8 cellular contexts compared by ENCODE assay signal in the genomic region with DNA sequence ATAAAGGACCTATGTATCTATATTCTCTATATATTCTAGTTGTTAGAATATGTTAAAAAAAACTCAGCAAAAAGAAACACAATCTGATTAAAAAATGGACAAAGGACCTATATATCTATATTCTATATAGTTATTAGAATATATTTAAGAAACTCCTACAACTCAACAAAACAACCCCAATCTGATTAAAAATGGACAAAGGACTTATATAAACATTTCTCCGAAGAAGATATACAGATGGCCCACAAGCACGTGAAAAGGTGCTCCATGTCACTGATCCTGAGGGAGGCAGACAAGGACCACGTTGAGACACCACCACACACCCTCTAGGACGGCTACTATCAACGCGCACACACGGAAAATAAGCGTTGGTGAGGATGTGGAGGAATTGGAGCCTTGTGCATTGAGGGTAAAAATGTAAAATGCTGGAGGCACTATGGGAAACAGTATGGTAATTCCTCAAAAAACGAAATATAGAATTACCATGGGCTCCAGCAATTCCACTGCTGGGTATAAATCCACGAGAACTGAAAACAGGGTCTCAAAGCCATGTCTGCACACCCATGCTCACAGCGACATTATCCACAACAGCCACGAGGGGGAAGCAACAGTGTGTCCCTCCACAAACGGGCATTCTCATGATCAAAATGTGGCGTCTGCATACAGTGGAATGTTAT. TPM values are rescaled to one million over a fixed set of nuclear protein-coding genes. Genes with fewer than 3 reads are reported as not detected.
A peak's percentile ranks its signal among the peaks of the same experiment; 100 is the strongest.
DNase-seq lines count a peak whose midpoint lies in the region; ATAC-seq and TF ChIP-seq lines count a peak whose summit lies in the region.

No MANE protein-coding gene starts in this region.

- H3K27ac ChIP-seq in angular gyrus (ENCODE audit: low read depth, low read length): peak overlapping the region; percentile 44

- ATAC-seq in left ventricle myocardium superior: peak; percentile 93
- ATAC-seq in HG02642 (IDR thresholded peaks at IDR 0.05; ENCODE audit: poor library complexity, unreplicated experiment): no peak
- ATAC-seq in GM18505 (IDR thresholded peaks at IDR 0.05; ENCODE audit: unreplicated experiment): no peak

- intact Hi-C loops in left ventricle myocardium superior (cut with micrococcal nuclease): loop anchor here (2.0 kb wide), 1 partner anchor 226 kb away; no protein-coding TSS in a partner anchor

- TF ChIP-seq POLR2A in GM18505 (IDR thresholded peaks at IDR 0.05; ENCODE audit: borderline replicate concordance, extremely low read depth, insufficient read depth, insufficient read length): no peak

- DNase-seq in DMS114 treated with DMSO at 0.1 percent for 48 hours (lab: John Stamatoyannopoulos, UW; ENCODE audit: unreplicated experiment) (peak; percentile 75), KG1 (lab: John Stamatoyannopoulos, UW) (peak; percentile 72), SKM-1 (lab: John Stamatoyannopoulos, UW; ENCODE audit: unreplicated experiment) (peak; percentile 64), left ventricle myocardium superior (peak; percentile 69), retina (peak; percentile 76)

RNA-seq across cellular contexts. Expression of a gene that starts 22.7 kb away (rescaled TPM):
- 3.2 TPM for total RNA-seq in left ventricle myocardium superior

RNA-seq across cellular contexts. Expression of a gene that starts 47.1 kb away (rescaled TPM):
- total RNA-seq in left ventricle myocardium superior: 25.7 TPM
